14 cellular contexts compared by ENCODE assay signal in the genomic region with DNA sequence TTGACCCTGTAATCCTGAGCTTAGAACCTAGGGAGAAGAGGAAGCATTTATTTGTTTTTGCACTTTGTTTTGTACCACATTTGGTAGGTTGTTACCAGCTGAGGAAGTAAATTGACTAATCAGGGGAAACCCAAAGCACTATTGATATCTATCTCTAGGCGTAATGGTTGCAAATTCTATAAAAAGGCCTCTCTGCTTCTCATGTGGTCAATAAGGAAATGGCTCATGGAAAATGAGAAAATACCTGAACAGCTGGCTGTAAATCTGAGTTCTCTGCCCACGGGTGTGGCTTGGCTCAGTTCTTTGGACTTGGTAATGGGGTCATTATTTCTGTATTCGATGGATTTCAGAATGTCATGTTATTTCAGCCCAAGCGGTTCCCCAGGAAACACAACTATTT. TPM values are rescaled to one million over a fixed set of nuclear protein-coding genes. Genes with fewer than 3 reads are reported as not detected.
DNase-seq lines count a peak whose midpoint lies in the region; ATAC-seq and TF ChIP-seq lines count a peak whose summit lies in the region.
"Had no signal": no experiment of that assay in that cellular context is flagged by ENCODE, and none has a peak within 500 bp of the region (broad histone marks: within the 10 kb centered on the region; RNA-seq: fewer than 3 reads in every experiment).

No MANE protein-coding gene starts in this region.

- intact Hi-C loops in ascending aorta (cut with DNase I) = no loop called here

- no peaks in the 10 kb centered on the region for H3K4me1 ChIP-seq in ascending aorta
- peaks cover 3% of the 10 kb centered on the region for H3K4me1 ChIP-seq in endodermal cell (ENCODE audit: control insufficient read depth, insufficient read depth, low read length)
- H3K4me1 ChIP-seq: tibial artery had no signal

- no peak overlapping the region for H3K27ac Mint-ChIP-seq in activated naive CD4-positive, alpha-beta T cell treated with anti-CD3 and anti-CD28 coated beads, Interleukin-2, amount 50 U/mL, for 72 hours
- H3K27ac Mint-ChIP-seq in type B pancreatic cell = peak overlapping the region; percentile 73
- H3K27ac Mint-ChIP-seq in endodermal cell = no peak overlapping the region
- H3K27ac Mint-ChIP-seq: activated naive CD4-positive, alpha-beta T cell treated with anti-CD3 and anti-CD28 coated beads, Interleukin-2, amount 10 ng/mL, durations not matched to agents 7 days and 5 days had no signal

- H3K4me3 ChIP-seq in ascending aorta (no peak overlapping the region), endodermal cell (ENCODE audit: low read length) (no peak overlapping the region)
- H3K4me3 ChIP-seq: tibial artery had no signal

- TF ChIP-seq CTCF in type B pancreatic cell (conservative IDR thresholded peaks at IDR 0.05) = no peak
- TF ChIP-seq CTCF in ascending aorta (IDR thresholded peaks at IDR 0.05) = no peak
- TF ChIP-seq CTCF in endodermal cell (conservative IDR thresholded peaks at IDR 0.05) = no peak

- H3K4me3 Mint-ChIP-seq in type B pancreatic cell (peak overlapping the region; percentile 5), endodermal cell (no peak overlapping the region)
- H3K4me3 Mint-ChIP-seq: activated naive CD4-positive, alpha-beta T cell treated with anti-CD3 and anti-CD28 coated beads, Interleukin-2, amount 10 ng/mL, durations not matched to agents 7 days and 5 days had no signal

- no peak overlapping the region for H3K27ac ChIP-seq in ascending aorta
- no peak overlapping the region for H3K27ac ChIP-seq in endodermal cell (ENCODE audit: low read depth, low read length)
- H3K27ac ChIP-seq: tibial artery had no signal

- no peaks in the 10 kb centered on the region for H3K9me3 Mint-ChIP-seq in activated naive CD4-positive, alpha-beta T cell treated with anti-CD3 and anti-CD28 coated beads, Interleukin-2, amount 50 U/mL, for 72 hours
- H3K9me3 Mint-ChIP-seq in type B pancreatic cell = no peaks in the 10 kb centered on the region
- no peaks in the 10 kb centered on the region for H3K9me3 Mint-ChIP-seq in endodermal cell
- H3K9me3 Mint-ChIP-seq: activated naive CD4-positive, alpha-beta T cell treated with anti-CD3 and anti-CD28 coated beads, Interleukin-2, amount 10 ng/mL, durations not matched to agents 7 days and 5 days had no signal

- WGBS in endodermal cell (ENCODE audit: insufficient coverage in 1 of 2, insufficient read length in 1 of 2), 2 experiments = 95% methylated on average over 4 of the region's 4 CpGs; no CpG with 5 or more reads in 1 of the 2 experiments

- no peak overlapping the region for H3K9ac ChIP-seq in endodermal cell (ENCODE audit: extremely low read depth, low read length, poor library complexity, severe bottlenecking)

- H3K9me3 ChIP-seq in ascending aorta (no peaks in the 10 kb centered on the region), endodermal cell (ENCODE audit: control insufficient read depth, low read length) (no peaks in the 10 kb centered on the region)
- H3K9me3 ChIP-seq: tibial artery had no signal

- peak; percentile 41 to 91 for ATAC-seq in activated naive CD4-positive, alpha-beta T cell treated with anti-CD3 and anti-CD28 coated beads, Interleukin-2, amount 50 U/mL, for 72 hours
- peak; percentile 63 for ATAC-seq in HG02623 (IDR thresholded peaks at IDR 0.05; ENCODE audit: unreplicated experiment)

- peaks cover 0 to 4% of the 10 kb centered on the region in 2 donors for H3K36me3 Mint-ChIP-seq in activated naive CD4-positive, alpha-beta T cell treated with anti-CD3 and anti-CD28 coated beads, Interleukin-2, amount 50 U/mL, for 72 hours
- H3K36me3 Mint-ChIP-seq in type B pancreatic cell = no peaks in the 10 kb centered on the region
- H3K36me3 Mint-ChIP-seq in endodermal cell (ENCODE audit: low read depth) = no peaks in the 10 kb centered on the region
- H3K36me3 Mint-ChIP-seq: activated naive CD4-positive, alpha-beta T cell treated with anti-CD3 and anti-CD28 coated beads, Interleukin-2, amount 10 ng/mL, durations not matched to agents 7 days and 5 days had no signal

- no peak for DNase-seq in activated naive CD4-positive, alpha-beta T cell treated with anti-CD3 and anti-CD28 coated beads, Interleukin-2, amount 50 U/mL, for 72 hours (ENCODE audit: low spot score in 2 of 2)
- DNase-seq in activated naive CD4-positive, alpha-beta T cell (lab: John Stamatoyannopoulos, UW) = no peak
- peak; percentile 46 for DNase-seq in HT-29 (ENCODE audit: low spot score)
- no peak for DNase-seq in type B pancreatic cell (ENCODE audit: extremely low spot score, unreplicated experiment)
- no peak for DNase-seq in ascending aorta (ENCODE audit: low spot score in 2 of 2)
- no peak for DNase-seq in endodermal cell
- no peak for DNase-seq in D341Med (ENCODE audit: low spot score)
- DNase-seq: activated naive CD4-positive, alpha-beta T cell treated with anti-CD3 and anti-CD28 coated beads, Interleukin-2, amount 10 ng/mL, durations not matched to agents 7 days and 5 days; effector CD8-positive, alpha-beta T cell; NCI-H2081; tibial artery had no signal

- no peaks in the 10 kb centered on the region for H3K36me3 ChIP-seq in ascending aorta
- no peaks in the 10 kb centered on the region for H3K36me3 ChIP-seq in endodermal cell (ENCODE audit: control insufficient read depth, insufficient read depth, low read length)
- H3K36me3 ChIP-seq: tibial artery had no signal

- H3K4me1 Mint-ChIP-seq in type B pancreatic cell (ENCODE audit: unreplicated experiment) = peaks cover 21% of the 10 kb centered on the region
- no peaks in the 10 kb centered on the region for H3K4me1 Mint-ChIP-seq in endodermal cell

- no peaks in the 10 kb centered on the region for H3K27me3 Mint-ChIP-seq in type B pancreatic cell
- no peaks in the 10 kb centered on the region for H3K27me3 Mint-ChIP-seq in endodermal cell (ENCODE audit: insufficient read depth)

- H3K27me3 ChIP-seq in ascending aorta = no peaks in the 10 kb centered on the region
- no peaks in the 10 kb centered on the region for H3K27me3 ChIP-seq in endodermal cell (ENCODE audit: control insufficient read depth, insufficient read depth, low read length, poor library complexity, severe bottlenecking)
- H3K27me3 ChIP-seq: tibial artery had no signal

RNA-seq across cellular contexts. Expression of a gene that starts 42.4 kb away (rescaled TPM):
- 1 to 10 TPM in 1 of 2 donors, under 1 TPM in 1; 0.16 to 6.1 TPM for total RNA-seq in activated naive CD4-positive, alpha-beta T cell treated with anti-CD3 and anti-CD28 coated beads, Interleukin-2, amount 50 U/mL, for 72 hours
- total RNA-seq in HT-29 (2014; rRNA removed; shearing (Covaris generic)) = 5.5 and 6.9 TPM in 2 replicates
- total RNA-seq in type B pancreatic cell (ENCODE audit: low replicate concordance) (62.1 and 186 TPM in 2 replicates), ascending aorta (not detected), endodermal cell (not detected)
- polyA plus RNA-seq in endodermal cell (2013, experiment 1 of 2) = not detected
- not detected for polyA plus RNA-seq in endodermal cell (2013, experiment 2 of 2)
- total RNA-seq: H1, lung microvascular endothelial cell had no signal
- polyA plus RNA-seq: H1 had no signal
